11 cellular contexts compared by ENCODE assay signal in genomic region chr13:23432589-23432988, GRCh38. TPM values are rescaled to one million over a fixed set of nuclear protein-coding genes. Genes with fewer than 3 reads are reported as not detected.
DNase-seq lines count a peak whose midpoint lies in the region; ATAC-seq, FAIRE-seq and TF ChIP-seq lines count a peak whose summit lies in the region.
"Had no signal": no experiment of that assay in that cellular context is flagged by ENCODE, and none has a peak within 500 bp of the region (broad histone marks: within the 10 kb centered on the region; RNA-seq: fewer than 3 reads in every experiment).

No MANE protein-coding gene starts in this region.

- WGBS in A549 (ENCODE audit: missing lambda C conversion rate): 79% methylated on average over 5 of the region's 5 CpGs

- H3K9me3 Mint-ChIP-seq in HFFc6 (no peaks in the 10 kb centered on the region), nephron progenitor cell (no peaks in the 10 kb centered on the region)
- H3K9me3 Mint-ChIP-seq: T-helper 1 cell treated with Interleukin-12 subunit alpha and Interleukin-12 subunit beta and Interleukin-4 antibody, amounts not matched to agents 30 μg/mL and 1 μg/mL, for 36 hours had no signal

- TF ChIP-seq RAD21 in A549 (conservative IDR thresholded peaks at IDR 0.05 in 1 of 2, IDR thresholded peaks at IDR 0.05 in 1 of 2): no peak

- H3K36me3 Mint-ChIP-seq in HFFc6 (ENCODE audit: low read depth): no peaks in the 10 kb centered on the region
- H3K36me3 Mint-ChIP-seq in nephron progenitor cell (ENCODE audit: low read depth): peaks cover 11% of the 10 kb centered on the region

- TF ChIP-seq CTCF in A549 (IDR thresholded peaks at IDR 0.05) (no peak), HFFc6 (IDR thresholded peaks at IDR 0.05) (no peak), nephron progenitor cell (IDR thresholded peaks at IDR 0.05) (no peak)

- DNase-seq in A549 (ENCODE audit: low read depth in 1 of 2, low spot score in 1 of 2) (no peak), HFFc6 (no peak), nephron progenitor cell (no peak), anterior cingulate cortex (lab: John Stamatoyannopoulos, UW) (no peak), NOMO-1 (lab: John Stamatoyannopoulos, UW; ENCODE audit: unreplicated experiment in 2 of 2) (no peak)
- DNase-seq in activated CD4-positive, CD25-positive, alpha-beta regulatory T cell (lab: John Stamatoyannopoulos, UW): no peak
- DNase-seq: erythroblast, spleen had no signal

- CTCF ChIA-PET in A549 (lab: Yijun Ruan, JAX): interaction anchor here (1.0 kb wide), 1 partner anchor 467 kb away, joined by 5 read pairs; no protein-coding TSS in a partner anchor

- H3K4me3 Mint-ChIP-seq in HFFc6: peak overlapping the region; percentile 98
- peak overlapping the region; percentile 84 for H3K4me3 Mint-ChIP-seq in nephron progenitor cell
- H3K4me3 Mint-ChIP-seq: T-helper 1 cell treated with Interleukin-12 subunit alpha and Interleukin-12 subunit beta and Interleukin-4 antibody, amounts not matched to agents 30 μg/mL and 1 μg/mL, for 36 hours had no signal

- POLR2A ChIA-PET in A549 (lab: Yijun Ruan, JAX): no interaction called here

- H3K27me3 Mint-ChIP-seq in HFFc6 (ENCODE audit: insufficient read depth): no peaks in the 10 kb centered on the region; the same call in 1 of the 2 replicates
- peaks cover 6% of the 10 kb centered on the region for H3K27me3 Mint-ChIP-seq in nephron progenitor cell (ENCODE audit: low read depth, poor library complexity)

- TF ChIP-seq EP300 in A549 (IDR thresholded peaks at IDR 0.05): no peak

- H3K4me1 ChIP-seq in A549 (peaks cover 17% of the 10 kb centered on the region), endocrine pancreas (ENCODE audit: control insufficient read depth, insufficient read depth, low read length) (peaks cover 9% of the 10 kb centered on the region)

- H3K27ac Mint-ChIP-seq in HFFc6 (peak overlapping the region; percentile 92), nephron progenitor cell (no peak overlapping the region)
- H3K27ac Mint-ChIP-seq: T-helper 1 cell treated with Interleukin-12 subunit alpha and Interleukin-12 subunit beta and Interleukin-4 antibody, amounts not matched to agents 30 μg/mL and 1 μg/mL, for 36 hours had no signal

- H3K27ac ChIP-seq in A549: peak overlapping the region in 1 of 2 experiments; percentile 84; a peak in 2 of 6 replicates

- FAIRE-seq in A549 (lab: Jason Lieb, UNC): no peak

- peak overlapping the region; percentile 86 for H3K4me3 ChIP-seq in A549
- H3K4me3 ChIP-seq in endocrine pancreas (ENCODE audit: control insufficient read depth, insufficient read depth, low read length): peak overlapping the region; percentile 68

- no peaks in the 10 kb centered on the region for H3K9me3 ChIP-seq in A549
- H3K9me3 ChIP-seq in endocrine pancreas (ENCODE audit: control insufficient read depth, low read length): no peaks in the 10 kb centered on the region
- H3K9me3 ChIP-seq: spleen had no signal

- no peak overlapping the region for H3K9ac ChIP-seq in endocrine pancreas (ENCODE audit: control insufficient read depth, insufficient read depth, low read length)

- TF ChIP-seq POLR2A in A549 (IDR thresholded peaks at IDR 0.05; ENCODE audit: low read length): no peak

- H3K4me1 Mint-ChIP-seq in HFFc6 (ENCODE audit: low read depth) (peaks cover 45% of the 10 kb centered on the region), nephron progenitor cell (peaks cover 62% of the 10 kb centered on the region)

- no peaks in the 10 kb centered on the region for H3K36me3 ChIP-seq in endocrine pancreas (ENCODE audit: control insufficient read depth, insufficient read depth, low read length)
- H3K36me3 ChIP-seq: spleen had no signal

- ATAC-seq in A549: no peak
- ATAC-seq in HG03520 (IDR thresholded peaks at IDR 0.05; ENCODE audit: unreplicated experiment): no peak

- peak overlapping the region; percentile 91 for H3K4me2 ChIP-seq in A549

- H3K27me3 ChIP-seq in endocrine pancreas (ENCODE audit: control insufficient read depth, insufficient read depth, low read length): no peaks in the 10 kb centered on the region

TF ChIP-seq in A549, 52 proteins besides CTCF, POLR2A, EP300 and RAD21:
- TF ChIP-seq ELK1 (IDR thresholded peaks at IDR 0.05; ENCODE audit: low read depth, low read length) (no peak), MAFK (IDR thresholded peaks at IDR 0.05; ENCODE audit: partially characterized antibody) (no peak), USF2 (IDR thresholded peaks at IDR 0.05) (no peak), NFE2L2 (conservative IDR thresholded peaks at IDR 0.05; ENCODE audit: low read length) (no peak)

RNA-seq across cellular contexts. Expression of gene SACS, which starts 0.9 kb away (rescaled TPM):
- 22.0 and 23.8 TPM in 2 replicates for polyA plus RNA-seq in A549 (2011; rRNA removed)
- 7.3 and 7.8 TPM in 2 replicates for polyA plus RNA-seq in A549 (2012; cell fraction: cytosol; rRNA removed)
- polyA plus RNA-seq in A549 (2012; cell fraction: nucleus; rRNA removed): 8.4 and 11.1 TPM in 2 replicates
- 6.6 to 7.5 TPM (median 6.9 TPM) in 3 replicates for polyA plus RNA-seq in A549 (2017; fragmentation: RNase III; extraction: RNeasy Plus Mini Kit Qiagen cat#74134 plus additional on column Dnase treatment)
- 98.6 and 120 TPM in 2 replicates for polyA minus RNA-seq in A549 (2011; rRNA and poly(A)+ RNA removed)
- 10 to 100 TPM; 43.9 to 50.9 (median 47.1) TPM for total RNA-seq in HFFc6 (2021; fragmentation: NEBNext Ultra II Directional; extraction: Animal tissue kit (Norgen Biotek cat#: 25700))
